ENCODE assay signal across 28 cellular contexts in genomic region chr5:9567039-9567438, GRCh38.
"Had no signal": no experiment of that assay in that cellular context is flagged by ENCODE, and none has a peak within 500 bp of the region (broad histone marks: within the 10 kb centered on the region; RNA-seq: fewer than 3 reads in every experiment).

No MANE protein-coding gene starts in this region.

- FAIRE-seq: endometrium, endothelial cell of umbilical vein, frontal cortex had no signal

- ATAC-seq: effector memory CD8-positive, alpha-beta T cell; esophagus mucosa; foreskin keratinocyte; gastrocnemius medialis; gastroesophageal sphincter; heart left ventricle; heart right ventricle had no signal

- H3K27me3 Mint-ChIP-seq: dendritic cell treated with granulocyte-macrophage colony-stimulating factor and Interleukin-4, amounts not matched to agents 40 ng/mL and 50 ng/mL, for 4 days; effector memory CD8-positive, alpha-beta T cell had no signal

- H3K4me3 ChIP-seq: colonic mucosa, coronary artery, dorsolateral prefrontal cortex, esophagus muscularis mucosa, esophagus squamous epithelium, gastrocnemius medialis, gastroesophageal sphincter, heart left ventricle, heart right ventricle had no signal

- H3K27ac Mint-ChIP-seq: dendritic cell treated with granulocyte-macrophage colony-stimulating factor and Interleukin-4, amounts not matched to agents 40 ng/mL and 50 ng/mL, for 4 days; effector memory CD8-positive, alpha-beta T cell; endodermal cell had no signal

- H3K36me3 ChIP-seq: colonic mucosa, esophagus muscularis mucosa, esophagus squamous epithelium, gastrocnemius medialis, gastroesophageal sphincter, heart left ventricle, heart right ventricle had no signal

- H3K9me3 Mint-ChIP-seq: dendritic cell treated with granulocyte-macrophage colony-stimulating factor and Interleukin-4, amounts not matched to agents 40 ng/mL and 50 ng/mL, for 4 days; endodermal cell had no signal

- H3K4me3 Mint-ChIP-seq: dendritic cell treated with granulocyte-macrophage colony-stimulating factor and Interleukin-4, amounts not matched to agents 40 ng/mL and 50 ng/mL, for 4 days; effector memory CD8-positive, alpha-beta T cell; endodermal cell had no signal

- H3K27ac ChIP-seq: colonic mucosa, coronary artery, dorsolateral prefrontal cortex, epithelial cell of prostate, esophagus muscularis mucosa, esophagus squamous epithelium, foreskin keratinocyte, gastrocnemius medialis, gastroesophageal sphincter, heart left ventricle, heart right ventricle had no signal

- H3K9me3 ChIP-seq: colonic mucosa, esophagus muscularis mucosa, esophagus squamous epithelium, gastrocnemius medialis, gastroesophageal sphincter, heart left ventricle, heart right ventricle had no signal

- H3K4me1 ChIP-seq: colonic mucosa, esophagus muscularis mucosa, foreskin keratinocyte, gastrocnemius medialis, gastroesophageal sphincter, heart left ventricle, heart right ventricle had no signal

- H3K27me3 ChIP-seq: colonic mucosa, dorsolateral prefrontal cortex, esophagus muscularis mucosa, esophagus squamous epithelium, foreskin keratinocyte, gastrocnemius medialis, heart left ventricle, heart right ventricle had no signal

- DNase-seq: colonic mucosa; cortex of kidney; dermis blood vessel endothelial cell; dorsolateral prefrontal cortex; effector CD4-positive, alpha-beta T cell; effector CD8-positive, alpha-beta T cell; effector memory CD4-positive, alpha-beta T cell; effector memory CD8-positive, alpha-beta T cell; endodermal cell; erythroblast; esophagus squamous epithelium; foreskin fibroblast; foreskin keratinocyte; foreskin melanocyte; gastrocnemius medialis; glutamatergic neuron; head of caudate nucleus; heart left ventricle; heart right ventricle had no signal
